Comparison of ENCODE assay signal across 1 cellular context in genomic region chr11:7986768-7987559, GRCh38.
TF ChIP-seq lines count a peak whose summit lies in the region.

A gene with protein sequence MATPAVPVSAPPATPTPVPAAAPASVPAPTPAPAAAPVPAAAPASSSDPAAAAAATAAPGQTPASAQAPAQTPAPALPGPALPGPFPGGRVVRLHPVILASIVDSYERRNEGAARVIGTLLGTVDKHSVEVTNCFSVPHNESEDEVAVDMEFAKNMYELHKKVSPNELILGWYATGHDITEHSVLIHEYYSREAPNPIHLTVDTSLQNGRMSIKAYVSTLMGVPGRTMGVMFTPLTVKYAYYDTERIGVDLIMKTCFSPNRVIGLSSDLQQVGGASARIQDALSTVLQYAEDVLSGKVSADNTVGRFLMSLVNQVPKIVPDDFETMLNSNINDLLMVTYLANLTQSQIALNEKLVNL (plus strand): TSS chr11:7987337. CDS start chr11:7987353, 16 bp downstream.

TF ChIP-seq in K562, 482 proteins besides CTCF, POLR2A, EP300 and RAD21 (continued from another document and continues in another):
- TF ChIP-seq PRDM10 (IDR thresholded peaks at IDR 0.05; ENCODE audit: partially characterized antibody) = peak; percentile 26
- TF ChIP-seq GABPB1 (CRISPR knock-in tag; IDR thresholded peaks at IDR 0.05) = peak; percentile 96
- no peak for TF ChIP-seq KAT2B (IDR thresholded peaks at IDR 0.05; ENCODE audit: low read depth, low read length)
- no peak for TF ChIP-seq CHD7 (IDR thresholded peaks at IDR 0.05; ENCODE audit: low read depth, low read length)
- no peak for TF ChIP-seq CREBBP (IDR thresholded peaks at IDR 0.05; ENCODE audit: low read depth, low read length)
- peak; percentile 79 for TF ChIP-seq XRCC5 (IDR thresholded peaks at IDR 0.05; ENCODE audit: low read depth, low read length)
- TF ChIP-seq TEAD1 (CRISPR knock-in tag; IDR thresholded peaks at IDR 0.05) = peak; percentile 95
- peak; percentile 42 for TF ChIP-seq KDM5B (IDR thresholded peaks at IDR 0.05; ENCODE audit: insufficient replicate concordance, low read depth, low read length)
- no peak for TF ChIP-seq NONO (IDR thresholded peaks at IDR 0.05; ENCODE audit: low read depth in 2 of 2, low read length in 1 of 2)
- TF ChIP-seq ADNP (tag; IDR thresholded peaks at IDR 0.05) = no peak
- TF ChIP-seq MTA3 (IDR thresholded peaks at IDR 0.05; ENCODE audit: borderline replicate concordance) = peak; percentile 73; the same call in 1 of the 2 replicates
- peak in 1 of 2 experiments; percentile 69; a peak in 1 of 4 replicates for TF ChIP-seq TBL1XR1 (IDR thresholded peaks at IDR 0.05; ENCODE audit: low read length in 2 of 2)
- 0 out of 2 replicates have a peak, but pooled peaks have one; percentile 29 for TF ChIP-seq FOXK1 (CRISPR knock-in tag; IDR thresholded peaks at IDR 0.05; ENCODE audit: borderline replicate concordance)
- TF ChIP-seq NFYB (IDR thresholded peaks at IDR 0.05; ENCODE audit: extremely low read depth, insufficient read length) = peak; percentile 62
- TF ChIP-seq, protein P1, sequence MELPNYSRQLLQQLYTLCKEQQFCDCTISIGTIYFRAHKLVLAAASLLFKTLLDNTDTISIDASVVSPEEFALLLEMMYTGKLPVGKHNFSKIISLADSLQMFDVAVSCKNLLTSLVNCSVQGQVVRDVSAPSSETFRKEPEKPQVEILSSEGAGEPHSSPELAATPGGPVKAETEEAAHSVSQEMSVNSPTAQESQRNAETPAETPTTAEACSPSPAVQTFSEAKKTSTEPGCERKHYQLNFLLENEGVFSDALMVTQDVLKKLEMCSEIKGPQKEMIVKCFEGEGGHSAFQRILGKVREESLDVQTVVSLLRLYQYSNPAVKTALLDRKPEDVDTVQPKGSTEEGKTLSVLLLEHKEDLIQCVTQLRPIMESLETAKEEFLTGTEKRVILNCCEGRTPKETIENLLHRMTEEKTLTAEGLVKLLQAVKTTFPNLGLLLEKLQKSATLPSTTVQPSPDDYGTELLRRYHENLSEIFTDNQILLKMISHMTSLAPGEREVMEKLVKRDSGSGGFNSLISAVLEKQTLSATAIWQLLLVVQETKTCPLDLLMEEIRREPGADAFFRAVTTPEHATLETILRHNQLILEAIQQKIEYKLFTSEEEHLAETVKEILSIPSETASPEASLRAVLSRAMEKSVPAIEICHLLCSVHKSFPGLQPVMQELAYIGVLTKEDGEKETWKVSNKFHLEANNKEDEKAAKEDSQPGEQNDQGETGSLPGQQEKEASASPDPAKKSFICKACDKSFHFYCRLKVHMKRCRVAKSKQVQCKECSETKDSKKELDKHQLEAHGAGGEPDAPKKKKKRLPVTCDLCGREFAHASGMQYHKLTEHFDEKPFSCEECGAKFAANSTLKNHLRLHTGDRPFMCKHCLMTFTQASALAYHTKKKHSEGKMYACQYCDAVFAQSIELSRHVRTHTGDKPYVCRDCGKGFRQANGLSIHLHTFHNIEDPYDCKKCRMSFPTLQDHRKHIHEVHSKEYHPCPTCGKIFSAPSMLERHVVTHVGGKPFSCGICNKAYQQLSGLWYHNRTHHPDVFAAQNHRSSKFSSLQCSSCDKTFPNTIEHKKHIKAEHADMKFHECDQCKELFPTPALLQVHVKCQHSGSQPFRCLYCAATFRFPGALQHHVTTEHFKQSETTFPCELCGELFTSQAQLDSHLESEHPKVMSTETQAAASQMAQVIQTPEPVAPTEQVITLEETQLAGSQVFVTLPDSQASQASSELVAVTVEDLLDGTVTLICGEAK (IDR thresholded peaks at IDR 0.05) = peak; percentile 98
- TF ChIP-seq, protein P1 (CRISPR knock-in tag; IDR thresholded peaks at IDR 0.05) = no peak
- TF ChIP-seq, protein P2, sequence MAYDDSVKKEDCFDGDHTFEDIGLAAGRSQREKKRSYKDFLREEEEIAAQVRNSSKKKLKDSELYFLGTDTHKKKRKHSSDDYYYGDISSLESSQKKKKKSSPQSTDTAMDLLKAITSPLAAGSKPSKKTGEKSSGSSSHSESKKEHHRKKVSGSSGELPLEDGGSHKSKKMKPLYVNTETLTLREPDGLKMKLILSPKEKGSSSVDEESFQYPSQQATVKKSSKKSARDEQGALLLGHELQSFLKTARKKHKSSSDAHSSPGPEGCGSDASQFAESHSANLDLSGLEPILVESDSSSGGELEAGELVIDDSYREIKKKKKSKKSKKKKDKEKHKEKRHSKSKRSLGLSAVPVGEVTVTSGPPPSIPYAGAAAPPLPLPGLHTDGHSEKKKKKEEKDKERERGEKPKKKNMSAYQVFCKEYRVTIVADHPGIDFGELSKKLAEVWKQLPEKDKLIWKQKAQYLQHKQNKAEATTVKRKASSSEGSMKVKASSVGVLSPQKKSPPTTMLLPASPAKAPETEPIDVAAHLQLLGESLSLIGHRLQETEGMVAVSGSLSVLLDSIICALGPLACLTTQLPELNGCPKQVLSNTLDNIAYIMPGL (CRISPR knock-in tag; IDR thresholded peaks at IDR 0.05) = peak; percentile 26; the same call in 1 of the 2 replicates
- peak; percentile 68 to 74; a peak in 3 of 4 replicates for TF ChIP-seq ARNT (IDR thresholded peaks at IDR 0.05)
- TF ChIP-seq, protein P3, sequence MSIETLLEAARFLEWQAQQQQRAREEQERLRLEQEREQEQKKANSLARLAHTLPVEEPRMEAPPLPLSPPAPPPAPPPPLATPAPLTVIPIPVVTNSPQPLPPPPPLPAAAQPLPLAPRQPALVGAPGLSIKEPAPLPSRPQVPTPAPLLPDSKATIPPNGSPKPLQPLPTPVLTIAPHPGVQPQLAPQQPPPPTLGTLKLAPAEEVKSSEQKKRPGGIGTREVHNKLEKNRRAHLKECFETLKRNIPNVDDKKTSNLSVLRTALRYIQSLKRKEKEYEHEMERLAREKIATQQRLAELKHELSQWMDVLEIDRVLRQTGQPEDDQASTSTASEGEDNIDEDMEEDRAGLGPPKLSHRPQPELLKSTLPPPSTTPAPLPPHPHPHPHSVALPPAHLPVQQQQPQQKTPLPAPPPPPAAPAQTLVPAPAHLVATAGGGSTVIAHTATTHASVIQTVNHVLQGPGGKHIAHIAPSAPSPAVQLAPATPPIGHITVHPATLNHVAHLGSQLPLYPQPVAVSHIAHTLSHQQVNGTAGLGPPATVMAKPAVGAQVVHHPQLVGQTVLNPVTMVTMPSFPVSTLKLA (conservative IDR thresholded peaks at IDR 0.05) = peak; percentile 73 to 90
- peak; percentile 94 for TF ChIP-seq SMARCA5 (IDR thresholded peaks at IDR 0.05)
- peak; percentile 57; the same call in 1 of the 2 replicates for TF ChIP-seq CBX5 (IDR thresholded peaks at IDR 0.05; ENCODE audit: borderline replicate concordance, low read depth)
- TF ChIP-seq C11orf30 (IDR thresholded peaks at IDR 0.05; ENCODE audit: low read depth) = peak; percentile 100
